ENCODE assay signal across 24 cellular contexts in genomic region chr13:23325191-23325590, GRCh38.
A peak's percentile ranks its signal among the peaks of the same experiment; 100 is the strongest.
DNase-seq lines count a peak whose midpoint lies in the region; ATAC-seq, FAIRE-seq and TF ChIP-seq lines count a peak whose summit lies in the region.
"Had no signal": no experiment of that assay in that cellular context is flagged by ENCODE, and none has a peak within 500 bp of the region (broad histone marks: within the 10 kb centered on the region; RNA-seq: fewer than 3 reads in every experiment).

No MANE protein-coding gene starts in this region.

- H3K36me3 ChIP-seq in HepG2 (replicated peaks in 1 of 2; ENCODE audit: control insufficient read depth in 1 of 2, insufficient read depth in 2 of 2, low read length in 2 of 2) = no peaks in the 10 kb centered on the region
- H3K36me3 ChIP-seq in right lobe of liver = no peaks in the 10 kb centered on the region
- no peaks in the 10 kb centered on the region for H3K36me3 ChIP-seq in MM.1S (replicated peaks; ENCODE audit: insufficient read depth, low read length)
- H3K36me3 ChIP-seq: brain microvascular endothelial cell, left ventricle myocardium inferior, uterus had no signal

- H4K20me1 ChIP-seq in HepG2 (ENCODE audit: insufficient read depth, low read length) (no peaks in the 10 kb centered on the region), MM.1S (ENCODE audit: insufficient read depth, low read length) (no peaks in the 10 kb centered on the region)

- TF ChIP-seq RAD21 in HepG2 (CRISPR knock-in tag; IDR thresholded peaks at IDR 0.05) = no peak

- H2AFZ ChIP-seq in HepG2 (ENCODE audit: low read length) = no peak overlapping the region
- no peak overlapping the region for H2AFZ ChIP-seq in MM.1S (ENCODE audit: low read length)

- TF ChIP-seq POLR2A in HepG2 (IDR thresholded peaks at IDR 0.05; ENCODE audit: insufficient read depth in 1 of 2, low read depth in 2 of 2, low read length in 2 of 2) (no peak), right lobe of liver (IDR thresholded peaks at IDR 0.05) (no peak)

- no peak for FAIRE-seq in HepG2 (lab: Jason Lieb, UNC)
- FAIRE-seq: HTR-8/SVneo had no signal

- H3K27me3 ChIP-seq in HepG2 (ENCODE audit: control insufficient read depth in 1 of 2, insufficient read depth in 2 of 2, low read length in 2 of 2) = no peaks in the 10 kb centered on the region; a peak in 1 of 5 replicates
- no peaks in the 10 kb centered on the region for H3K27me3 ChIP-seq in right lobe of liver
- H3K27me3 ChIP-seq in MM.1S (replicated peaks; ENCODE audit: insufficient read depth, low read length) = no peaks in the 10 kb centered on the region
- H3K27me3 ChIP-seq: brain microvascular endothelial cell, uterus had no signal

- no peaks in the 10 kb centered on the region for H3K79me2 ChIP-seq in HepG2 (ENCODE audit: insufficient read depth, low read length)
- H3K79me2 ChIP-seq in MM.1S (ENCODE audit: low read length) = no peaks in the 10 kb centered on the region

- no peak for TF ChIP-seq EP300 in HepG2 (IDR thresholded peaks at IDR 0.05; ENCODE audit: low read depth in 2 of 2, low read length in 2 of 2)
- no peak for TF ChIP-seq EP300 in HepG2 (CRISPR knock-in tag; IDR thresholded peaks at IDR 0.05; ENCODE audit: borderline replicate concordance)

- H3K4me3 ChIP-seq in HepG2 (replicated peaks in 1 of 3; ENCODE audit: insufficient read depth in 1 of 3, low read depth in 2 of 3, low read length in 3 of 3) (no peak overlapping the region), right lobe of liver (no peak overlapping the region), MM.1S (ENCODE audit: low read length) (no peak overlapping the region)
- H3K4me3 ChIP-seq: left ventricle myocardium inferior, uterus had no signal

- no peak overlapping the region for H3K27ac ChIP-seq in HepG2 (ENCODE audit: extremely low read length, insufficient read depth, low read length)
- no peak overlapping the region for H3K27ac ChIP-seq in right lobe of liver
- H3K27ac ChIP-seq in MM.1S (ENCODE audit: low read length) = no peak overlapping the region
- H3K27ac ChIP-seq: brain microvascular endothelial cell, left ventricle myocardium inferior, uterus had no signal

- H3K4me2 ChIP-seq in HepG2 (ENCODE audit: low read depth, low read length) (no peak overlapping the region), MM.1S (ENCODE audit: low read depth, low read length) (no peak overlapping the region)

- 27% methylated on average over 2 of the region's 2 CpGs for WGBS in HepG2 (ENCODE audit: low lambda C conversion rate)
- 44% methylated on average over 2 of the region's 2 CpGs for WGBS in right lobe of liver (ENCODE audit: insufficient coverage, low coverage, low lambda C conversion rate, missing lambda C conversion rate)

- POLR2A ChIA-PET in HepG2 (lab: Yijun Ruan, JAX) = no interaction called here

- no peaks in the 10 kb centered on the region for H3K9me2 ChIP-seq in MM.1S (replicated peaks; ENCODE audit: insufficient read depth, low read length)

- no peaks in the 10 kb centered on the region for H3F3A ChIP-seq in MM.1S (ENCODE audit: insufficient read depth, low read length)

- H3K9ac ChIP-seq in HepG2 (ENCODE audit: insufficient read depth, low read depth, low read length) (no peak overlapping the region), MM.1S (ENCODE audit: low read length) (no peak overlapping the region)

- H3K9me3 ChIP-seq in HepG2 (ENCODE audit: low read length) = no peaks in the 10 kb centered on the region
- no peaks in the 10 kb centered on the region for H3K9me3 ChIP-seq in right lobe of liver
- H3K9me3 ChIP-seq in MM.1S (replicated peaks; ENCODE audit: insufficient read depth, low read length) = no peaks in the 10 kb centered on the region
- H3K9me3 ChIP-seq: uterus had no signal

- peak; percentile 18 for DNase-seq in HepG2 (ENCODE audit: low spot score)
- no peak for DNase-seq in right lobe of liver
- DNase-seq in SK-MEL-5 (ENCODE audit: low read depth, low spot score) = peak; percentile 17
- no peak for DNase-seq in NCI-H2107 treated with DMSO at 0.1 percent for 48 hours (lab: John Stamatoyannopoulos, UW; ENCODE audit: unreplicated experiment)
- DNase-seq in MM.1S = no peak
- DNase-seq: ACHN; activated CD8-positive, alpha-beta T cell treated with anti-CD3 and anti-CD28 coated beads for 36 hours; activated T-cell treated with anti-CD3 and anti-CD28 coated beads, Interleukin-2, amount 50 U/mL, for 48 hours; brain microvascular endothelial cell; dermis blood vessel endothelial cell; DMS79; erythroblast; HFFc6; left ventricle myocardium inferior; NCI-H146; NCI-H345; stimulated activated CD4-positive, alpha-beta T cell treated with anti-CD3 and anti-CD28 coated beads, Interleukin-2, amount 100 ng/mL, for 24 hours; uterus had no signal

- ATAC-seq in HepG2 (no peak), right lobe of liver (no peak), HG02642 (IDR thresholded peaks at IDR 0.05; ENCODE audit: poor library complexity, unreplicated experiment) (peak; percentile 43), HG02973 (IDR thresholded peaks at IDR 0.05; ENCODE audit: unreplicated experiment) (no peak), GM19397 (IDR thresholded peaks at IDR 0.05; ENCODE audit: unreplicated experiment) (no peak)
- ATAC-seq: activated CD8-positive, alpha-beta T cell treated with anti-CD3 and anti-CD28 coated beads for 36 hours; Right ventricle myocardium inferior; sciatic nerve had no signal

- CTCF ChIA-PET in HepG2 (lab: Yijun Ruan, JAX; ENCODE audit: low intra/inter-chr PET ratio, low total read pairs) = no interaction called here

- intact Hi-C loops in HepG2 (cut with micrococcal nuclease; ENCODE audit: unreplicated experiment) = no loop called here
- intact Hi-C loops in right lobe of liver (cut with DNase I) = no loop called here

- in situ Hi-C loops in HepG2 (cut with HindIII; ENCODE audit: extremely low pct_ligation_motif_present, low pct_unique_long_range_greater_than_20kb) = no loop called here
- in situ Hi-C loops in SK-MEL-5 (cut with HindIII; ENCODE audit: low pct_unique_long_range_greater_than_20kb, low sequenced_read_pairs) = no loop called here

- TF ChIP-seq CTCF in HepG2 (CRISPR knock-in tag; IDR thresholded peaks at IDR 0.05) (no peak), right lobe of liver (IDR thresholded peaks at IDR 0.05) (no peak), MM.1S (IDR thresholded peaks at IDR 0.05; ENCODE audit: low read length) (no peak)

- H3K4me1 ChIP-seq in HepG2 (ENCODE audit: insufficient read depth, low read length) (0 out of 2 replicates have a peak, but pooled peaks cover 7% of the 10 kb centered on the region), right lobe of liver (no peaks in the 10 kb centered on the region), MM.1S (ENCODE audit: low read length) (no peaks in the 10 kb centered on the region)
- H3K4me1 ChIP-seq: uterus had no signal

- no TSS peak for BruUV-seq in HepG2 (replicated peaks; lab: Mats Ljungman, UMichigan)

TF ChIP-seq in HepG2, 621 proteins besides CTCF, POLR2A, EP300 and RAD21 (continues in another document):
- no peak for TF ChIP-seq BRCA1 (CRISPR knock-in tag; IDR thresholded peaks at IDR 0.05)
- TF ChIP-seq, protein P1, sequence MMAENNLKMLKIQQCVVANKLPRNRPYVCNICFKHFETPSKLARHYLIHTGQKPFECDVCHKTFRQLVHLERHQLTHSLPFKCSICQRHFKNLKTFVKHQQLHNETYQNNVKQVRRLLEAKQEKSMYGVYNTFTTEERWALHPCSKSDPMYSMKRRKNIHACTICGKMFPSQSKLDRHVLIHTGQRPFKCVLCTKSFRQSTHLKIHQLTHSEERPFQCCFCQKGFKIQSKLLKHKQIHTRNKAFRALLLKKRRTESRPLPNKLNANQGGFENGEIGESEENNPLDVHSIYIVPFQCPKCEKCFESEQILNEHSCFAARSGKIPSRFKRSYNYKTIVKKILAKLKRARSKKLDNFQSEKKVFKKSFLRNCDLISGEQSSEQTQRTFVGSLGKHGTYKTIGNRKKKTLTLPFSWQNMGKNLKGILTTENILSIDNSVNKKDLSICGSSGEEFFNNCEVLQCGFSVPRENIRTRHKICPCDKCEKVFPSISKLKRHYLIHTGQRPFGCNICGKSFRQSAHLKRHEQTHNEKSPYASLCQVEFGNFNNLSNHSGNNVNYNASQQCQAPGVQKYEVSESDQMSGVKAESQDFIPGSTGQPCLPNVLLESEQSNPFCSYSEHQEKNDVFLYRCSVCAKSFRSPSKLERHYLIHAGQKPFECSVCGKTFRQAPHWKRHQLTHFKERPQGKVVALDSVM (CRISPR knock-in tag; IDR thresholded peaks at IDR 0.05) = no peak
- no peak for TF ChIP-seq ZBTB46 (CRISPR knock-in tag; IDR thresholded peaks at IDR 0.05; ENCODE audit: borderline replicate concordance)
- TF ChIP-seq ZNF276 (CRISPR knock-in tag; IDR thresholded peaks at IDR 0.05; ENCODE audit: low read depth) = no peak

Comparison
In these comparisons a context has a peak if more than half of its experiments do, and no peak if none do; other contexts are left out.
1. DNase-seq: peak in HepG2 (single experiment) and SK-MEL-5 (single experiment); none in right lobe of liver (0 of 3), NCI-H2107 treated with DMSO at 0.1 percent for 48 hours (single experiment) and MM.1S (single experiment).